18 cellular contexts compared by ENCODE assay signal in the genomic region with DNA sequence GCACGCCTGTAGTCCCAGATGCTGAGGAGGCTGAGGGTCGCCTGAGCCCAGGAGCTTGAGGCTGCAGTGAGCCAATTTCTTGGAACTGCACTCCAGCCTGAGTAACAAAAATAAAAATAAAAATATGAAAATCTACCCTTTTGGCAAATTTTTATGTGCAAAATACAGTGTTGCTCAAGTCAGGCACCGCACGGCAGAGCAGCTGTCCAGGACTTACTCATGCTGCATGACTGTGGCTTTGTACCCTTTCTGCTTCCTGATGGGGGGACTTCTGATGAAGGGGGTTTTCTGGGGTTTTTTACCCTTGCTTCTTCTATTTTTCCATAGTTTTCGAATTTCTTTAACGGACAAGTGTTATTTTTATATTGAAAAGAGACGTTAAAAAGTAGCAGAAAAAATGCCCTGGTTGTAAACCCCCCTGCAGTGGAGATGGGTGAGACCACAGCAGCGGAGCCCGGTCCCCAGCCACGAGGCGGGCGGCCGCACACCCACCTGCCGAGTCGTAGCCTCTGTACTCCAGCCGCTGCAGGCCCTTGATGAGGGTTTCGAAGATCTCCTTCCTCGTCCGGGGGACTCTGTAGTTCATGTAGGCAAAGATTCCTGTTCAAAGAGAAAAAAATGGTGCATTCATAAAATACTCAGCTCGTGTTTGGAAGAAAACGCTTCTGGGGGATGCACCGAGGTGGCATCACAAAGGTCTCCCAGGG.
"Had no signal": no experiment of that assay in that cellular context is flagged by ENCODE, and none has a peak within 500 bp of the region (broad histone marks: within the 10 kb centered on the region; RNA-seq: fewer than 3 reads in every experiment).

No MANE protein-coding gene starts in this region.

- DNase-seq: activated CD4-positive, alpha-beta T cell treated with anti-CD3 and anti-CD28 coated beads, Interleukin-2, amount 10 ng/mL, durations not matched to agents 24 days and 14 days; activated CD8-positive, alpha-beta memory T cell treated with anti-CD3 and anti-CD28 coated beads for 24 hours; activated CD8-positive, alpha-beta memory T cell treated with anti-CD3 and anti-CD28 coated beads, Interleukin-2, amount 50 U/mL, for 48 hours; activated effector memory CD4-positive, alpha-beta T cell treated with Interleukin-2 at 50 U/mL for 16 hours; activated T-cell treated with anti-CD3 and anti-CD28 coated beads, Interleukin-2, amount 50 U/mL, for 48 hours; dorsolateral prefrontal cortex; foreskin melanocyte; sigmoid colon; stimulated activated CD4-positive, alpha-beta T cell treated with anti-CD3 and anti-CD28 coated beads, Interleukin-12 subunit alpha, Interleukin-12 subunit beta, amount 100 ng/mL, for 4 hours; stimulated activated CD4-positive, alpha-beta T cell treated with anti-CD3 and anti-CD28 coated beads, Interleukin-1b, Interleukin-23, amount 100 ng/mL, for 48 hours; stimulated activated CD8-positive, alpha-beta memory T cell treated with anti-CD3 and anti-CD28 coated beads, Interleukin-4, amount 100 ng/mL, for 48 hours; stimulated activated naive CD4-positive, alpha-beta T cell; T-helper 1 cell; T-helper 9 cell; thyroid gland had no signal

- H3K27ac Mint-ChIP-seq: activated CD4-positive, alpha-beta T cell treated with anti-CD3 and anti-CD28 coated beads, Interleukin-2, amount 10 ng/mL, durations not matched to agents 24 days and 14 days; activated naive CD4-positive, alpha-beta T cell treated with anti-CD3 and anti-CD28 coated beads, Interleukin-2, amount 50 U/mL, for 24 hours; nephron had no signal

- H3K4me3 Mint-ChIP-seq: activated CD4-positive, alpha-beta T cell treated with anti-CD3 and anti-CD28 coated beads, Interleukin-2, amount 10 ng/mL, durations not matched to agents 24 days and 14 days; activated naive CD4-positive, alpha-beta T cell treated with anti-CD3 and anti-CD28 coated beads, Interleukin-2, amount 50 U/mL, for 24 hours; nephron had no signal

- H3K36me3 Mint-ChIP-seq: activated naive CD4-positive, alpha-beta T cell treated with anti-CD3 and anti-CD28 coated beads, Interleukin-2, amount 50 U/mL, for 24 hours had no signal

- H3K4me1 Mint-ChIP-seq: activated CD4-positive, alpha-beta T cell treated with anti-CD3 and anti-CD28 coated beads, Interleukin-2, amount 10 ng/mL, durations not matched to agents 24 days and 14 days; activated naive CD4-positive, alpha-beta T cell treated with anti-CD3 and anti-CD28 coated beads, Interleukin-2, amount 50 U/mL, for 24 hours had no signal

- H3K9me3 Mint-ChIP-seq: activated CD4-positive, alpha-beta T cell treated with anti-CD3 and anti-CD28 coated beads, Interleukin-2, amount 10 ng/mL, durations not matched to agents 24 days and 14 days; activated naive CD4-positive, alpha-beta T cell treated with anti-CD3 and anti-CD28 coated beads, Interleukin-2, amount 50 U/mL, for 24 hours; nephron had no signal

- H3K4me3 ChIP-seq: dorsolateral prefrontal cortex, sigmoid colon, thyroid gland had no signal

- H3K9me3 ChIP-seq: sigmoid colon, thyroid gland had no signal

- H3K27ac ChIP-seq: dorsolateral prefrontal cortex, epithelial cell of prostate, sigmoid colon, thyroid gland had no signal

- H3K27me3 ChIP-seq: dorsolateral prefrontal cortex, sigmoid colon, thyroid gland had no signal
